ENCODE assay signal across 8 cellular contexts in genomic region chrX:49922291-49923241, GRCh38. TPM values are rescaled to one million over a fixed set of nuclear protein-coding genes. Genes with fewer than 3 reads are reported as not detected.
DNase-seq lines count a peak whose midpoint lies in the region; ATAC-seq lines count a peak whose summit lies in the region.

Gene CLCN5, plus strand, starts transcription at chrX:49922596. Its CDS starts 2,703 bp downstream, at chrX:49925299.

- H3K27me3 ChIP-seq in endocrine pancreas (ENCODE audit: control insufficient read depth, insufficient read depth, low read length) (no peaks in the 10 kb centered on the region), mesendoderm (ENCODE audit: insufficient read depth, low read length, poor library complexity) (no peaks in the 10 kb centered on the region)

- no peak within 1 kb of the TSS for H3K4ac ChIP-seq in mesendoderm (ENCODE audit: low read depth, low read length)

- H3K9me3 Mint-ChIP-seq in activated CD8-positive, alpha-beta memory T cell treated with anti-CD3 and anti-CD28 coated beads, Interleukin-2, amount 10 ng/mL, durations not matched to agents 7 days and 5 days (ENCODE audit: low read depth): no peaks in the 10 kb centered on the region

- H4K8ac ChIP-seq in mesendoderm (ENCODE audit: low read depth, low read length): no peak within 1 kb of the TSS

- no peak within 1 kb of the TSS for H3K18ac ChIP-seq in mesendoderm (ENCODE audit: low read length)

- no peak within 1 kb of the TSS for H3K27ac ChIP-seq in mesendoderm (ENCODE audit: low read depth, low read length)

- no peak within 1 kb of the TSS for H4K5ac ChIP-seq in mesendoderm (ENCODE audit: low read length)

- no peaks in the 10 kb centered on the region for H3K9me3 ChIP-seq in endocrine pancreas (ENCODE audit: control insufficient read depth, low read length)

- no peak within 1 kb of the TSS for H2AK5ac ChIP-seq in mesendoderm (ENCODE audit: low read length)

- no peaks in the 10 kb centered on the region for H3K27me3 Mint-ChIP-seq in activated CD8-positive, alpha-beta memory T cell treated with anti-CD3 and anti-CD28 coated beads, Interleukin-2, amount 10 ng/mL, durations not matched to agents 7 days and 5 days

- no peak within 1 kb of the TSS for H2BK15ac ChIP-seq in mesendoderm (replicated peaks; ENCODE audit: low read depth)

- H3K36me3 ChIP-seq in endocrine pancreas (ENCODE audit: control insufficient read depth, insufficient read depth, low read length) (no peaks in the 10 kb centered on the region), mesendoderm (ENCODE audit: control insufficient read depth, insufficient read depth, low read length) (no peaks in the 10 kb centered on the region)

- peaks cover 6% of the 10 kb centered on the region for H3K36me3 Mint-ChIP-seq in activated CD8-positive, alpha-beta memory T cell treated with anti-CD3 and anti-CD28 coated beads, Interleukin-2, amount 10 ng/mL, durations not matched to agents 7 days and 5 days

- no peaks in the 10 kb centered on the region for H3K79me1 ChIP-seq in mesendoderm (ENCODE audit: low read length)

- peak within 1 kb of the TSS; percentile 72 for H3K4me3 Mint-ChIP-seq in activated CD8-positive, alpha-beta memory T cell treated with anti-CD3 and anti-CD28 coated beads, Interleukin-2, amount 10 ng/mL, durations not matched to agents 7 days and 5 days

- ATAC-seq in GM21367 (IDR thresholded peaks at IDR 0.05; ENCODE audit: unreplicated experiment): peak; percentile 97
- peak; percentile 98 for ATAC-seq in activated CD8-positive, alpha-beta memory T cell treated with anti-CD3 and anti-CD28 coated beads, Interleukin-2, amount 10 ng/mL, durations not matched to agents 7 days and 5 days

- H3K56ac ChIP-seq in mesendoderm (ENCODE audit: low read length): peak within 1 kb of the TSS; percentile 79

- H3K4me1 ChIP-seq in endocrine pancreas (ENCODE audit: control insufficient read depth, insufficient read depth, low read length): peaks cover 8% of the 10 kb centered on the region
- no peaks in the 10 kb centered on the region for H3K4me1 ChIP-seq in mesendoderm (ENCODE audit: control insufficient read depth, low read depth, low read length)

- CTCF ChIA-PET in activated CD8-positive, alpha-beta memory T cell treated with anti-CD3 and anti-CD28 coated beads, Interleukin-2, amount 10 ng/mL, durations not matched to agents 7 days and 5 days (lab: Charles Lee): interaction anchor here (0.7 to 4.5 kb wide), 5 partner anchors 10 to 730 kb away, joined by 3 to 22 read pairs (median 3); partner anchors contain the start of gene USP27X

- H2BK5ac ChIP-seq in mesendoderm (ENCODE audit: low read length): no peak within 1 kb of the TSS

- no peaks in the 10 kb centered on the region for H3K79me2 ChIP-seq in mesendoderm (ENCODE audit: control insufficient read depth, insufficient read depth, low read length)

- peak within 1 kb of the TSS; percentile 48 for H3K4me2 ChIP-seq in mesendoderm (ENCODE audit: low read length)

- H3K4me1 Mint-ChIP-seq in activated CD8-positive, alpha-beta memory T cell treated with anti-CD3 and anti-CD28 coated beads, Interleukin-2, amount 10 ng/mL, durations not matched to agents 7 days and 5 days: peaks cover 9% of the 10 kb centered on the region

- WGBS in mesendoderm (ENCODE audit: extremely low coverage, insufficient coverage, low lambda C conversion rate): no CpG with 5 or more reads among the region's 83 CpGs

- H3K4me3 ChIP-seq in endocrine pancreas (ENCODE audit: control insufficient read depth, insufficient read depth, low read length) (peak within 1 kb of the TSS; percentile 75), mesendoderm (ENCODE audit: low read length) (peak within 1 kb of the TSS; percentile 24)

- H3K23ac ChIP-seq in mesendoderm (ENCODE audit: low read length): no peak within 1 kb of the TSS

- peak within 1 kb of the TSS; percentile 60 for H3K9ac ChIP-seq in endocrine pancreas (ENCODE audit: control insufficient read depth, insufficient read depth, low read length)
- peak within 1 kb of the TSS; percentile 66 for H3K9ac ChIP-seq in mesendoderm (ENCODE audit: low read length)

- DNase-seq in COLO829 (ENCODE audit: low spot score) (peak; percentile 98), HT1080 (ENCODE audit: low read depth) (peak; percentile 95), NOMO-1 (lab: John Stamatoyannopoulos, UW; ENCODE audit: unreplicated experiment in 2 of 2) (peak; percentile 84 to 88), mesendoderm (peak; percentile 96)
- DNase-seq in activated CD8-positive, alpha-beta memory T cell treated with anti-CD3 and anti-CD28 coated beads, Interleukin-2, amount 10 ng/mL, durations not matched to agents 7 days and 5 days: peak; percentile 96
- peak; percentile 87 for DNase-seq in stimulated activated CD8-positive, alpha-beta memory T cell treated with anti-CD3 and anti-CD28 coated beads, Interleukin-12 subunit alpha, Interleukin-12 subunit beta, amount 100 ng/mL, for 4 hours (ENCODE audit: low read depth)

- peak within 1 kb of the TSS; percentile 75 for H3K27ac Mint-ChIP-seq in activated CD8-positive, alpha-beta memory T cell treated with anti-CD3 and anti-CD28 coated beads, Interleukin-2, amount 10 ng/mL, durations not matched to agents 7 days and 5 days

- no peak within 1 kb of the TSS for H2BK120ac ChIP-seq in mesendoderm (ENCODE audit: low read depth, low read length)

RNA-seq across cellular contexts. Expression of gene CLCN5, which starts in this region (rescaled TPM):
- total RNA-seq in HT1080 (2014; rRNA removed; shearing (Covaris generic)): 2.9 and 3.0 TPM in 2 replicates
- 1.2 and 1.9 TPM in 2 replicates for polyA plus RNA-seq in HT1080 (2015; cell fraction: cytosol; rRNA removed)
- 3.5 and 3.6 TPM in 2 replicates for polyA plus RNA-seq in HT1080 (2015; cell fraction: nucleus; rRNA removed)
- total RNA-seq in activated CD8-positive, alpha-beta memory T cell treated with anti-CD3 and anti-CD28 coated beads, Interleukin-2, amount 10 ng/mL, durations not matched to agents 7 days and 5 days: 1 to 10 TPM; 4.0 to 5.3 TPM
- 2.7 TPM for polyA plus RNA-seq in mesendoderm (2013, experiment 1 of 2)
- polyA plus RNA-seq in mesendoderm (2013, experiment 2 of 2): 2.7 TPM
